ENCODE assay signal across 8 cellular contexts in the genomic region with DNA sequence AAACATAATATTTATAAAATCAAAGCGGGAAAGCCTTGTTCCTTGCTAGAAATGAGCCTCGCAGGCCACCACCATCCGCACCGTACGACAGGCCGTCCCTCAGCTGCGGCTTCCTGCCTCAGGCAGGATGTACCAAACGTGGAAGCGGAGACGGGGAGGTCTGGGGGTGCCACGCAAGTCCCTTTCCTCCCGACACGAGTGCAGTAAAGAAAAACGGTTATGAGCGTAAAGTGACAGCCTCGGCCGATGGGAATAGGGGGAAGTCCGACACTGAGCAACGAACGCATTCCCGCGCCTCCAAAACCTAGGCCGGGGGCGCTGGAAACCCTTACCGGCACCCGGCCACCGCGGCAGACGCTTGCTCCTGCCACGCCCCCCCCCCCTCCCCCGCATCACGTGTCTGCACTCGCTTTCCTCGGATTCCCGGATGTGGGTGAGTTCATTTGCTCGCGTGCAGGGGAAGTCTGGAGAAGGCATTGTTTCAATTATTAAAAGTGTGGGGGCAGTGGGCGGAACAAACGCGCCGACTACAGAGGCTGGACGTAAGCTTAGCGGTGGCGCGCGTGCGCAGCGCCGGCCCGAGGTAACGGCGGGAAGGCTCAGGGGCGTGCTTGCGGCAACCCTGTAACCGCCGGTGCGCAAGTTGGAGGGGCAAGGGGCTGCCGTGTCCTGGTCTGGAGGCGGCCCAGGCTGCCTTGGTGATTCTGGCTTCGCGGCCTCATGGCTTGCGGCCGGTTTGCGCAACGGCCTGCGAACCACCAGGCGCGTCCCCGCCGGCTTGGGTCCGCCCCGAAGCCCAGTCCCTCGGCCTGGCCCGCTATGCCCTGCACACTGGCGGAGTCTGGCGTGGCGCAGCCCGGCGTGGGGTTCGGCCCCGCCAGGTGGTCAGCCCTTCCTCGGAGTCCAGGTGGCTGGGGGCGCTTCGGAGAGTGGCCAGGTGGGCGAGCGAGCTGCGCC. TPM values are rescaled to one million over a fixed set of nuclear protein-coding genes. Genes with fewer than 3 reads are reported as not detected.
DNase-seq lines count a peak whose midpoint lies in the region; ATAC-seq and TF ChIP-seq lines count a peak whose summit lies in the region.

A gene with protein sequence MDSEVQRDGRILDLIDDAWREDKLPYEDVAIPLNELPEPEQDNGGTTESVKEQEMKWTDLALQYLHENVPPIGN (minus strand): TSS at position 366 of the 957 bp plus-strand sequence. CDS start 3,081 bp downstream, outside the sequence.
A gene (plus strand): TSS at position 438 of the 957 bp plus-strand sequence. CDS start 9,264 bp downstream, outside the sequence.

- peak within 1 kb of the TSS; percentile 78 for H3K4me2 ChIP-seq in DND-41 (ENCODE audit: insufficient read depth, low read length)
- peak within 1 kb of the TSS; percentile 98 for H3K4me2 ChIP-seq in GM23248 (ENCODE audit: unreplicated experiment)

- POLR2A ChIA-PET in naive thymus-derived CD4-positive, alpha-beta T cell (lab: Charles Lee): interaction anchor here (0.6 to 2.0 kb wide), 13 partner anchors 9 to 1711 kb away, joined by 3 to 6 read pairs (median 3); a partner anchor contains a TSS

- H3K4me3 ChIP-seq in DND-41 (ENCODE audit: low read depth in 1 of 2, low read length in 2 of 2) (peak within 1 kb of the TSS; percentile 88 to 91), GM23248 (peak within 1 kb of the TSS; percentile 89)
- H3K4me3 ChIP-seq in naive thymus-derived CD4-positive, alpha-beta T cell (ENCODE audit: low read length): peak within 1 kb of the TSS; percentile 84

- in situ Hi-C loops in GM23248 (cut with MboI): loop anchor here (25.0 kb wide), 1 partner anchor 549 kb away; no protein-coding TSS in a partner anchor

- H3K79me2 ChIP-seq in DND-41 (ENCODE audit: insufficient read depth, low read length) (peaks cover 74% of the 10 kb centered on the region), GM23248 (ENCODE audit: insufficient read depth) (peaks cover 78% of the 10 kb centered on the region)

- H3K4me1 ChIP-seq in DND-41 (ENCODE audit: insufficient read depth, low read length): peaks cover 37% of the 10 kb centered on the region
- peaks cover 50% of the 10 kb centered on the region for H3K4me1 ChIP-seq in GM23248 (ENCODE audit: insufficient read depth)
- peaks cover 20 to 23% of the 10 kb centered on the region in 2 donors for H3K4me1 ChIP-seq in naive thymus-derived CD4-positive, alpha-beta T cell (ENCODE audit: control insufficient read depth in 2 of 2, insufficient read depth in 2 of 2, low read length in 2 of 2)

- H3K36me3 Mint-ChIP-seq in activated T-helper 1 cell treated with anti-CD3 and anti-CD28 coated beads, Interleukin-12 subunit alpha, Interleukin-12 subunit beta, Interleukin-2, Interleukin-4 antibody, amounts not matched to agents 30 ng/mL and 10 ng/mL and 1 ng/mL, durations not matched to agents 14 hours and 24 hours and 36 hours (ENCODE audit: low read depth): peaks cover 21% of the 10 kb centered on the region
- H3K36me3 Mint-ChIP-seq in naive thymus-derived CD4-positive, alpha-beta T cell: peaks cover 8 to 28% (median 16%) of the 10 kb centered on the region in 5 donors
- peaks cover 32 to 44% of the 10 kb centered on the region in 2 donors for H3K36me3 Mint-ChIP-seq in stimulated activated naive B cell treated with anti-CD40 and anti-IgM and Interleukin-4, amounts not matched to agents 10 μg/mL and 1 μg/mL and 100 μg/mL, for 72 hours

- 0 to 1% methylated on average over 66 to 84 of the region's 87 CpGs for WGBS in GM23248 (ENCODE audit: low coverage in 1 of 2, low lambda C conversion rate in 2 of 2, missing lambda C conversion rate in 2 of 2), 2 experiments

- H3K36me3 ChIP-seq in DND-41 (ENCODE audit: insufficient read depth, low read length) (peaks cover 33% of the 10 kb centered on the region), GM23248 (ENCODE audit: low read depth) (peaks cover 11% of the 10 kb centered on the region; the same call in 1 of the 2 replicates)
- H3K36me3 ChIP-seq in naive thymus-derived CD4-positive, alpha-beta T cell (ENCODE audit: control insufficient read depth in 2 of 3, insufficient read depth in 3 of 3, low read length in 3 of 3): peaks cover 0 to 27% (median 13%) of the 10 kb centered on the region in 3 experiments

- H3K9me3 Mint-ChIP-seq in activated T-helper 1 cell treated with anti-CD3 and anti-CD28 coated beads, Interleukin-12 subunit alpha, Interleukin-12 subunit beta, Interleukin-2, Interleukin-4 antibody, amounts not matched to agents 30 ng/mL and 10 ng/mL and 1 ng/mL, durations not matched to agents 14 hours and 24 hours and 36 hours: no peaks in the 10 kb centered on the region
- H3K9me3 Mint-ChIP-seq in naive thymus-derived CD4-positive, alpha-beta T cell: peaks cover 0 to 4% (median 0%) of the 10 kb centered on the region in 11 donors
- H3K9me3 Mint-ChIP-seq in stimulated activated naive B cell treated with anti-CD40 and anti-IgM and Interleukin-4, amounts not matched to agents 10 μg/mL and 1 μg/mL and 100 μg/mL, for 72 hours: no peaks in the 10 kb centered on the region

- H3K9ac ChIP-seq in DND-41 (ENCODE audit: low read depth, low read length) (peak within 1 kb of the TSS; percentile 94), GM23248 (peak within 1 kb of the TSS; percentile 98)

- peaks cover 47% of the 10 kb centered on the region for H3K4me1 Mint-ChIP-seq in activated T-helper 1 cell treated with anti-CD3 and anti-CD28 coated beads, Interleukin-12 subunit alpha, Interleukin-12 subunit beta, Interleukin-2, Interleukin-4 antibody, amounts not matched to agents 30 ng/mL and 10 ng/mL and 1 ng/mL, durations not matched to agents 14 hours and 24 hours and 36 hours (ENCODE audit: low read depth)
- H3K4me1 Mint-ChIP-seq in naive thymus-derived CD4-positive, alpha-beta T cell: peaks cover 41 to 80% (median 68%) of the 10 kb centered on the region in 7 donors
- H3K4me1 Mint-ChIP-seq in stimulated activated naive B cell treated with anti-CD40 and anti-IgM and Interleukin-4, amounts not matched to agents 10 μg/mL and 1 μg/mL and 100 μg/mL, for 72 hours: peaks cover 21 to 38% of the 10 kb centered on the region in 2 donors

- peaks cover 3% of the 10 kb centered on the region for H3K27me3 Mint-ChIP-seq in activated T-helper 1 cell treated with anti-CD3 and anti-CD28 coated beads, Interleukin-12 subunit alpha, Interleukin-12 subunit beta, Interleukin-2, Interleukin-4 antibody, amounts not matched to agents 30 ng/mL and 10 ng/mL and 1 ng/mL, durations not matched to agents 14 hours and 24 hours and 36 hours (ENCODE audit: insufficient read depth)
- H3K27me3 Mint-ChIP-seq in naive thymus-derived CD4-positive, alpha-beta T cell: no peaks in the 10 kb centered on the region
- no peaks in the 10 kb centered on the region for H3K27me3 Mint-ChIP-seq in stimulated activated naive B cell treated with anti-CD40 and anti-IgM and Interleukin-4, amounts not matched to agents 10 μg/mL and 1 μg/mL and 100 μg/mL, for 72 hours

- H2AFZ ChIP-seq in DND-41 (ENCODE audit: low read depth, low read length) (peak within 1 kb of the TSS; percentile 79), GM23248 (peak within 1 kb of the TSS; percentile 62)

- H4K20me1 ChIP-seq in DND-41 (ENCODE audit: insufficient read depth, low read length): no peaks in the 10 kb centered on the region
- no peaks in the 10 kb centered on the region for H4K20me1 ChIP-seq in GM23248 (ENCODE audit: insufficient read depth)

- H3K27me3 ChIP-seq in DND-41 (ENCODE audit: insufficient read depth, low read length, poor library complexity) (no peaks in the 10 kb centered on the region), GM23248 (replicated peaks; ENCODE audit: insufficient read depth) (no peaks in the 10 kb centered on the region)
- H3K27me3 ChIP-seq in naive thymus-derived CD4-positive, alpha-beta T cell (ENCODE audit: control insufficient read depth in 2 of 2, insufficient read depth in 2 of 2, low read length in 2 of 2): no peaks in the 10 kb centered on the region

- DNase-seq in DND-41 (peak; percentile 97), GM23248 (peak; percentile 99), Kasumi-1 (lab: John Stamatoyannopoulos, UW) (peak; percentile 98 to 99), RPMI7951 (ENCODE audit: low read depth) (peak; percentile 99), fibroblast of gingiva (ENCODE audit: low read depth) (peak; percentile 99)
- peak; percentile 87 for DNase-seq in activated T-helper 1 cell treated with anti-CD3 and anti-CD28 coated beads, Interleukin-12 subunit alpha, Interleukin-12 subunit beta, Interleukin-2, Interleukin-4 antibody, amounts not matched to agents 30 ng/mL and 10 ng/mL and 1 ng/mL, durations not matched to agents 14 hours and 24 hours and 36 hours (ENCODE audit: low spot score)
- peak; percentile 84 to 96 (median 96) for DNase-seq in naive thymus-derived CD4-positive, alpha-beta T cell
- peak; percentile 94 for DNase-seq in stimulated activated naive B cell treated with anti-CD40 and anti-IgM and Interleukin-4, amounts not matched to agents 10 μg/mL and 1 μg/mL and 100 μg/mL, for 72 hours

- intact Hi-C loops in activated T-helper 1 cell treated with anti-CD3 and anti-CD28 coated beads, Interleukin-12 subunit alpha, Interleukin-12 subunit beta, Interleukin-2, Interleukin-4 antibody, amounts not matched to agents 30 ng/mL and 10 ng/mL and 1 ng/mL, durations not matched to agents 14 hours and 24 hours and 36 hours (cut with micrococcal nuclease): loop anchor here (1.0 to 10.0 kb wide), 10 partner anchors 192 to 1764 kb away; a partner anchor contains a TSS
- intact Hi-C loops in naive thymus-derived CD4-positive, alpha-beta T cell (cut with micrococcal nuclease): loop anchor here (1.0 to 10.0 kb wide), 15 partner anchors 236 to 1826 kb away; a partner anchor contains a TSS

- H3K27ac Mint-ChIP-seq in activated T-helper 1 cell treated with anti-CD3 and anti-CD28 coated beads, Interleukin-12 subunit alpha, Interleukin-12 subunit beta, Interleukin-2, Interleukin-4 antibody, amounts not matched to agents 30 ng/mL and 10 ng/mL and 1 ng/mL, durations not matched to agents 14 hours and 24 hours and 36 hours: peak within 1 kb of the TSS; percentile 100
- H3K27ac Mint-ChIP-seq in naive thymus-derived CD4-positive, alpha-beta T cell: peak within 1 kb of the TSS; percentile 94 to 100 (median 99)
- H3K27ac Mint-ChIP-seq in stimulated activated naive B cell treated with anti-CD40 and anti-IgM and Interleukin-4, amounts not matched to agents 10 μg/mL and 1 μg/mL and 100 μg/mL, for 72 hours: peak within 1 kb of the TSS; percentile 99

- no peaks in the 10 kb centered on the region for H3K9me2 ChIP-seq in GM23248 (ENCODE audit: insufficient read depth)

- TF ChIP-seq CTCF in DND-41 (IDR thresholded peaks at IDR 0.05; ENCODE audit: borderline replicate concordance, extremely low read depth, low read length, poor library complexity, severe bottlenecking): no peak

- no peaks in the 10 kb centered on the region for H3K9me3 ChIP-seq in DND-41 (ENCODE audit: insufficient read depth, low read length, severe bottlenecking)
- H3K9me3 ChIP-seq in GM23248 (ENCODE audit: low read depth): no peaks in the 10 kb centered on the region
- no peaks in the 10 kb centered on the region for H3K9me3 ChIP-seq in naive thymus-derived CD4-positive, alpha-beta T cell (ENCODE audit: control insufficient read depth in 2 of 3, low read length in 3 of 3)

- peak; percentile 84 for ATAC-seq in DND-41 (ENCODE audit: insufficient read depth, low read depth)
- ATAC-seq in naive thymus-derived CD4-positive, alpha-beta T cell: peak; percentile 89
- ATAC-seq in stimulated activated naive B cell treated with anti-CD40 and anti-IgM and Interleukin-4, amounts not matched to agents 10 μg/mL and 1 μg/mL and 100 μg/mL, for 72 hours (replicated peaks): peak; percentile 79 to 85

- CTCF ChIA-PET in naive thymus-derived CD4-positive, alpha-beta T cell (lab: Charles Lee): interaction anchor here (1.3 to 1.8 kb wide), 2 partner anchors 10 to 12 kb away, joined by 3 to 7 read pairs; no protein-coding TSS in a partner anchor

- H3K27ac ChIP-seq in DND-41 (ENCODE audit: low read length) (peak within 1 kb of the TSS; percentile 92), GM23248 (peak within 1 kb of the TSS; percentile 98)
- H3K27ac ChIP-seq in naive thymus-derived CD4-positive, alpha-beta T cell (ENCODE audit: low read depth, low read length): peak within 1 kb of the TSS; percentile 87

- H3F3A ChIP-seq in GM23248 (ENCODE audit: insufficient read depth): peaks cover 47% of the 10 kb centered on the region

- peak within 1 kb of the TSS; percentile 92 for H3K4me3 Mint-ChIP-seq in activated T-helper 1 cell treated with anti-CD3 and anti-CD28 coated beads, Interleukin-12 subunit alpha, Interleukin-12 subunit beta, Interleukin-2, Interleukin-4 antibody, amounts not matched to agents 30 ng/mL and 10 ng/mL and 1 ng/mL, durations not matched to agents 14 hours and 24 hours and 36 hours
- H3K4me3 Mint-ChIP-seq in naive thymus-derived CD4-positive, alpha-beta T cell: peak within 1 kb of the TSS; percentile 89 to 100 (median 99)
- peak within 1 kb of the TSS; percentile 96 to 97 for H3K4me3 Mint-ChIP-seq in stimulated activated naive B cell treated with anti-CD40 and anti-IgM and Interleukin-4, amounts not matched to agents 10 μg/mL and 1 μg/mL and 100 μg/mL, for 72 hours

RNA-seq across cellular contexts. Expression of the first gene that starts in this region (rescaled TPM):
- 93.5 and 108 TPM in 2 replicates for total RNA-seq in GM23248 (2014; rRNA removed; shearing (Covaris generic))
- polyA plus RNA-seq in GM23248 (2016; fragmentation: Nextera tagmentation; extraction: Ambion mirVana): 197 and 201 TPM in 2 replicates
- total RNA-seq in RPMI7951 (2014; rRNA removed; shearing (Covaris generic)): 116 and 132 TPM in 2 replicates
- 25.2 and 26.8 TPM in 2 replicates for total RNA-seq in activated T-helper 1 cell treated with anti-CD3 and anti-CD28 coated beads, Interleukin-12 subunit alpha, Interleukin-12 subunit beta, Interleukin-2, Interleukin-4 antibody, amounts not matched to agents 30 ng/mL and 10 ng/mL and 1 ng/mL, durations not matched to agents 14 hours and 24 hours and 36 hours
- 10 to 100 TPM; 21.2 to 36.7 (median 25.0) TPM for total RNA-seq in naive thymus-derived CD4-positive, alpha-beta T cell
- 100 to 1,000 TPM in 1 of 2 donors, 10 to 100 TPM in 1; 98.8 to 110 TPM for polyA plus RNA-seq in naive thymus-derived CD4-positive, alpha-beta T cell

RNA-seq across cellular contexts. Expression of the second gene that starts in this region (rescaled TPM):
- total RNA-seq in GM23248 (2014; rRNA removed; shearing (Covaris generic)): 12.6 and 21.0 TPM in 2 replicates
- 28.8 and 29.7 TPM in 2 replicates for polyA plus RNA-seq in GM23248 (2016; fragmentation: Nextera tagmentation; extraction: Ambion mirVana)
- total RNA-seq in RPMI7951 (2014; rRNA removed; shearing (Covaris generic)): 17.8 and 40.0 TPM in 2 replicates
- total RNA-seq in activated T-helper 1 cell treated with anti-CD3 and anti-CD28 coated beads, Interleukin-12 subunit alpha, Interleukin-12 subunit beta, Interleukin-2, Interleukin-4 antibody, amounts not matched to agents 30 ng/mL and 10 ng/mL and 1 ng/mL, durations not matched to agents 14 hours and 24 hours and 36 hours: 20.0 and 22.2 TPM in 2 replicates
- total RNA-seq in naive thymus-derived CD4-positive, alpha-beta T cell: 10 to 100 TPM; 21.1 to 42.3 (median 26.4) TPM
- 10 to 100 TPM; 25.2 to 56.3 TPM for polyA plus RNA-seq in naive thymus-derived CD4-positive, alpha-beta T cell

Comparison
In these comparisons a context has a peak if more than half of its experiments do, and no peak if none do; other contexts are left out.
1. Peak in every context shown above with its lines: DNase-seq, ATAC-seq, H3K4me3 ChIP-seq and H3K27ac ChIP-seq.